In the genomic region with DNA sequence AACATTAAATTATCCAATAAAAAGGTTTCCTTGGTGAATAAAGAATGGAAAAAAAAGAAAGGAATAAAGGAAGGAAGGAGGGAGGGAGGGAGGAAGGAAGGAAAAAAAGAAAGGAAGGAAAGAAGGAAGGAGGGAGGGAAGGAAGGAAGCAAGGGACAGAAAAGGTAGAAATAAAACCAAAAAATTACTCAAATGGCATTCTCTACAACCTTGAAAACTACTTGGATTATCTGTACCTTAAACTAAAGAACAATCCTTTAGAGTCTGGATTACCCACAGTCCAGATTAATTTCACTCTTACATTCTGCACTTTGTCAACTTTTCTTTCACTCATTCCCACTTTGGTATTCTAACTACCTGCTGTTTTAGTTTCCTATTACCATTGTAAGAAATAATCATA, we compare ENCODE assay signal across 29 cellular contexts.
A peak's percentile ranks its signal among the peaks of the same experiment; 100 is the strongest.
DNase-seq lines count a peak whose midpoint lies in the region; ATAC-seq, FAIRE-seq and TF ChIP-seq lines count a peak whose summit lies in the region.
"Had no signal": no experiment of that assay in that cellular context is flagged by ENCODE, and none has a peak within 500 bp of the region (broad histone marks: within the 10 kb centered on the region; RNA-seq: fewer than 3 reads in every experiment).

No MANE protein-coding gene starts in this region.

- H3K27ac ChIP-seq in K562 (ENCODE audit: extremely low read depth, low read depth, low read length) = no peak overlapping the region
- H3K27ac ChIP-seq: 22Rv1; A549; BLaER1; BLaER1 treated with 17β-estradiol and CSF1 and Interleukin-3, amounts not matched to agents 10 nM and 100 nM; C4-2B had no signal

- H3K79me2 ChIP-seq in K562 (ENCODE audit: control insufficient read depth, insufficient read depth, low read length) = no peaks in the 10 kb centered on the region

- no peaks in the 10 kb centered on the region for H3K9me1 ChIP-seq in K562 (ENCODE audit: control insufficient read depth, insufficient read depth, low read length)

- DNase-seq in K562 (ENCODE audit: extremely low read depth in 1 of 4, low spot score in 3 of 4) = no peak
- DNase-seq: 8988T; ACHN; AML-193; BE2C; C1 segment of cervical spinal cord; Caco-2; Calu3; CD4-positive, alpha-beta memory T cell; CD4-positive, alpha-beta T cell; CD4-positive, CD25-positive, alpha-beta regulatory T cell; CD8-positive, alpha-beta memory T cell; CD8-positive, alpha-beta T cell; COR-L47; DMS 273 treated with DMSO at 0.1 percent for 48 hours; DMS153; DMS53; DMS79; DMS79 treated with DMSO at 0.1 percent for 48 hours; DND-41; EL had no signal

- H3K4me1 ChIP-seq in K562 (replicated peaks in 1 of 2; ENCODE audit: control insufficient read depth in 2 of 2, insufficient read depth in 2 of 2, low read length in 2 of 2) = no peaks in the 10 kb centered on the region
- H3K4me1 ChIP-seq: A549; BE2C; BLaER1; BLaER1 treated with 17β-estradiol and CSF1 and Interleukin-3, amounts not matched to agents 10 nM and 100 nM; Caco-2 had no signal

- H3K27me3 ChIP-seq in K562 (ENCODE audit: control insufficient read depth in 2 of 2, insufficient read depth in 2 of 2, low read length in 2 of 2) = no peaks in the 10 kb centered on the region
- H3K27me3 ChIP-seq: BE2C; BLaER1; BLaER1 treated with 17β-estradiol and CSF1 and Interleukin-3, amounts not matched to agents 10 nM and 100 nM had no signal

- ATAC-seq in K562 = no peak
- no peak for ATAC-seq in HG03196 (IDR thresholded peaks at IDR 0.05; ENCODE audit: unreplicated experiment)
- ATAC-seq: A549; CD8-positive, alpha-beta T cell had no signal

- no peaks in the 10 kb centered on the region for H4K20me1 ChIP-seq in K562 (replicated peaks; ENCODE audit: control insufficient read depth, insufficient read depth, low read length)
- H4K20me1 ChIP-seq: BLaER1; BLaER1 treated with 17β-estradiol and CSF1 and Interleukin-3, amounts not matched to agents 10 nM and 100 nM had no signal

- no peak for TF ChIP-seq EP300 in K562 (IDR thresholded peaks at IDR 0.05; ENCODE audit: low read length)

- POLR2A ChIA-PET in K562 (lab: Yijun Ruan, JAX) = no interaction called here

- no peak overlapping the region for H2AFZ ChIP-seq in K562 (ENCODE audit: low read depth, low read length)

- no peaks in the 10 kb centered on the region for H3K36me3 ChIP-seq in K562 (ENCODE audit: control insufficient read depth, insufficient read depth, low read length)
- H3K36me3 ChIP-seq: BE2C; BLaER1; BLaER1 treated with 17β-estradiol and CSF1 and Interleukin-3, amounts not matched to agents 10 nM and 100 nM had no signal

- no peak overlapping the region for H3K4me2 ChIP-seq in K562 (ENCODE audit: insufficient read depth, low read length)
- H3K4me2 ChIP-seq: A549; BLaER1; BLaER1 treated with 17β-estradiol and CSF1 and Interleukin-3, amounts not matched to agents 10 nM and 100 nM had no signal

- CTCF ChIA-PET in K562 (lab: Yijun Ruan, JAX; ENCODE audit: low intra/inter-chr PET ratio) = no interaction called here

- TF ChIP-seq CTCF in K562 (IDR thresholded peaks at IDR 0.05 in 2 of 3, conservative IDR thresholded peaks at IDR 0.05 in 1 of 3; ENCODE audit: insufficient read depth in 2 of 3, low read depth in 1 of 3, low read length in 3 of 3) = no peak

- no peak overlapping the region for H3K9ac ChIP-seq in K562 (ENCODE audit: insufficient read depth in 1 of 2, low read depth in 2 of 2, low read length in 2 of 2)
- H3K9ac ChIP-seq: BLaER1; BLaER1 treated with 17β-estradiol and CSF1 and Interleukin-3, amounts not matched to agents 10 nM and 100 nM had no signal

- H3K4me3 ChIP-seq in K562 = no peak overlapping the region
- H3K4me3 ChIP-seq: A549; BLaER1; BLaER1 treated with 17β-estradiol and CSF1 and Interleukin-3, amounts not matched to agents 10 nM and 100 nM had no signal

- H3K9me3 ChIP-seq in K562 (replicated peaks; ENCODE audit: control insufficient read depth, insufficient read depth, low read depth, low read length) = no peaks in the 10 kb centered on the region
- H3K9me3 ChIP-seq: A549; BE2C; BLaER1; BLaER1 treated with 17β-estradiol and CSF1 and Interleukin-3, amounts not matched to agents 10 nM and 100 nM; Caco-2 had no signal

- no peak for FAIRE-seq in K562 (lab: Jason Lieb, UNC)
- FAIRE-seq: A204.1, A549, D721Med had no signal

- BruUV-seq in K562 (replicated peaks; lab: Mats Ljungman, UMichigan) = no TSS peak

- TF ChIP-seq POLR2A in K562 (conservative IDR thresholded peaks at IDR 0.05) = no peak

- intact Hi-C loops in K562 (cut with micrococcal nuclease) = no loop called here

- in situ Hi-C loops in K562 (cut with MboI) = no loop called here

- no peak for TF ChIP-seq RAD21 in K562 (CRISPR knock-in tag; conservative IDR thresholded peaks at IDR 0.05 in 1 of 2, IDR thresholded peaks at IDR 0.05 in 1 of 2)

TF ChIP-seq in K562, 482 proteins besides CTCF, POLR2A, EP300 and RAD21:
- TF ChIP-seq ZNF184 (CRISPR knock-in tag; IDR thresholded peaks at IDR 0.05) (no peak), ZNF583 (CRISPR knock-in tag; IDR thresholded peaks at IDR 0.05) (no peak), HBP1 (CRISPR knock-in tag; IDR thresholded peaks at IDR 0.05) (no peak), CEBPG (CRISPR knock-in tag; IDR thresholded peaks at IDR 0.05) (no peak), CEBPG (tag; conservative IDR thresholded peaks at IDR 0.05 in 1 of 2, IDR thresholded peaks at IDR 0.05 in 1 of 2) (no peak), ELF4 (CRISPR knock-in tag; IDR thresholded peaks at IDR 0.05) (no peak), PCBP2 (IDR thresholded peaks at IDR 0.05; ENCODE audit: low read depth, low read length, poor library complexity, severe bottlenecking) (peak; percentile 74), ZBTB12 (CRISPR knock-in tag; IDR thresholded peaks at IDR 0.05) (no peak), ETV6 (IDR thresholded peaks at IDR 0.05; ENCODE audit: borderline replicate concordance in 1 of 2, low read depth in 2 of 2, low read length in 1 of 2) (no peak), ETV6 (CRISPR knock-in tag; IDR thresholded peaks at IDR 0.05; ENCODE audit: borderline replicate concordance) (no peak), ZBTB33 (CRISPR knock-in tag; IDR thresholded peaks at IDR 0.05) (no peak), HNRNPK (IDR thresholded peaks at IDR 0.05; ENCODE audit: low read depth, low read length, poor library complexity, severe bottlenecking) (peak; percentile 51)
TF ChIP-seq in K562: peak in this region for 2.
